In genomic region chr16:48547530-48547929, GRCh38 we compare ENCODE assay signal across 12 cellular contexts.
"Had no signal": no experiment of that assay in that cellular context is flagged by ENCODE, and none has a peak within 500 bp of the region (broad histone marks: within the 10 kb centered on the region; RNA-seq: fewer than 3 reads in every experiment).

No MANE protein-coding gene starts in this region.

- H3K27me3 Mint-ChIP-seq: activated CD4-positive, alpha-beta T cell treated with anti-CD3 and anti-CD28 coated beads for 36 hours; activated naive CD4-positive, alpha-beta T cell treated with anti-CD3 and anti-CD28 coated beads, Interleukin-2, amount 10 ng/mL, durations not matched to agents 7 days and 5 days; stimulated activated memory B cell treated with anti-CD40 and anti-IgM and Interleukin-4, amounts not matched to agents 10 μg/mL and 1 μg/mL and 100 μg/mL, for 72 hours; T-helper 17 cell had no signal

- H3K9me3 ChIP-seq: adrenal gland, lower lobe of right lung, SJCRH30, transverse colon had no signal

- H3K27me3 ChIP-seq: adrenal gland, SJCRH30, transverse colon had no signal

- H3K4me3 Mint-ChIP-seq: activated CD4-positive, alpha-beta T cell treated with anti-CD3 and anti-CD28 coated beads for 36 hours; activated naive CD4-positive, alpha-beta T cell treated with anti-CD3 and anti-CD28 coated beads, Interleukin-2, amount 10 ng/mL, durations not matched to agents 7 days and 5 days; stimulated activated memory B cell treated with anti-CD40 and anti-IgM and Interleukin-4, amounts not matched to agents 10 μg/mL and 1 μg/mL and 100 μg/mL, for 72 hours; T-helper 17 cell had no signal

- H3K4me1 Mint-ChIP-seq: activated naive CD4-positive, alpha-beta T cell treated with anti-CD3 and anti-CD28 coated beads, Interleukin-2, amount 10 ng/mL, durations not matched to agents 7 days and 5 days had no signal

- DNase-seq: activated CD4-positive, alpha-beta T cell treated with anti-CD3 and anti-CD28 coated beads for 36 hours; activated naive CD4-positive, alpha-beta T cell treated with anti-CD3 and anti-CD28 coated beads, Interleukin-2, amount 10 ng/mL, durations not matched to agents 7 days and 5 days; activated T-cell treated with anti-CD3 and anti-CD28 coated beads for 4 hours; adrenal gland; hypothalamus; lower lobe of right lung; midbrain; SJCRH30; T-helper 17 cell; transverse colon had no signal

- ATAC-seq: activated CD4-positive, alpha-beta T cell treated with anti-CD3 and anti-CD28 coated beads for 36 hours; esophagus mucosa; lower lobe of right lung; stimulated activated memory B cell treated with anti-CD40 and anti-IgM and Interleukin-4, amounts not matched to agents 10 μg/mL and 1 μg/mL and 100 μg/mL, for 72 hours; T-helper 17 cell had no signal

- H3K27ac Mint-ChIP-seq: activated CD4-positive, alpha-beta T cell treated with anti-CD3 and anti-CD28 coated beads for 36 hours; activated naive CD4-positive, alpha-beta T cell treated with anti-CD3 and anti-CD28 coated beads, Interleukin-2, amount 10 ng/mL, durations not matched to agents 7 days and 5 days; stimulated activated memory B cell treated with anti-CD40 and anti-IgM and Interleukin-4, amounts not matched to agents 10 μg/mL and 1 μg/mL and 100 μg/mL, for 72 hours; T-helper 17 cell had no signal

- H3K27ac ChIP-seq: adrenal gland, lower lobe of right lung, SJCRH30 had no signal

- H3K9me3 Mint-ChIP-seq: activated naive CD4-positive, alpha-beta T cell treated with anti-CD3 and anti-CD28 coated beads, Interleukin-2, amount 10 ng/mL, durations not matched to agents 7 days and 5 days; stimulated activated memory B cell treated with anti-CD40 and anti-IgM and Interleukin-4, amounts not matched to agents 10 μg/mL and 1 μg/mL and 100 μg/mL, for 72 hours had no signal

- H3K4me3 ChIP-seq: adrenal gland, lower lobe of right lung, SJCRH30, transverse colon had no signal
